In genomic region chr6:113065606-113066005, GRCh38 we compare ENCODE assay signal across 15 cellular contexts.
A peak's percentile ranks its signal among the peaks of the same experiment; 100 is the strongest.
DNase-seq lines count a peak whose midpoint lies in the region; ATAC-seq, FAIRE-seq and TF ChIP-seq lines count a peak whose summit lies in the region.
"Had no signal": no experiment of that assay in that cellular context is flagged by ENCODE, and none has a peak within 500 bp of the region (broad histone marks: within the 10 kb centered on the region; RNA-seq: fewer than 3 reads in every experiment).

No MANE protein-coding gene starts in this region.

- FAIRE-seq in H54 (lab: Jason Lieb, UNC) = peak; percentile 71
- FAIRE-seq in astrocyte (lab: Jason Lieb, UNC) = peak; percentile 20

- no peaks in the 10 kb centered on the region for H3K27me3 ChIP-seq in astrocyte (ENCODE audit: insufficient read depth, low read length)
- H3K27me3 ChIP-seq: vagina had no signal

- H3K27me3 Mint-ChIP-seq in astrocyte (ENCODE audit: low read depth, unreplicated experiment) = no peaks in the 10 kb centered on the region
- no peaks in the 10 kb centered on the region for H3K27me3 Mint-ChIP-seq in mesothelial cell of epicardium (ENCODE audit: low read depth)
- no peaks in the 10 kb centered on the region for H3K27me3 Mint-ChIP-seq in activated CD4-positive, alpha-beta T cell treated with anti-CD3 and anti-CD28 coated beads, Interleukin-2, amount 10 ng/mL, durations not matched to agents 24 days and 14 days
- H3K27me3 Mint-ChIP-seq: activated CD4-positive, alpha-beta T cell treated with anti-CD3 and anti-CD28 coated beads, Interleukin-2, amount 10 ng/mL, durations not matched to agents 7 days and 5 days had no signal

- no peak for TF ChIP-seq POLR2A in H54 (IDR thresholded peaks at IDR 0.05; ENCODE audit: low read depth, low read length)

- H3K4me1 Mint-ChIP-seq in astrocyte (ENCODE audit: low read depth, unreplicated experiment) (peaks cover 26% of the 10 kb centered on the region), mesothelial cell of epicardium (peaks cover 20% of the 10 kb centered on the region)
- H3K4me1 Mint-ChIP-seq in activated CD4-positive, alpha-beta T cell treated with anti-CD3 and anti-CD28 coated beads, Interleukin-2, amount 10 ng/mL, durations not matched to agents 24 days and 14 days = no peaks in the 10 kb centered on the region
- H3K4me1 Mint-ChIP-seq: activated CD4-positive, alpha-beta T cell treated with anti-CD3 and anti-CD28 coated beads, Interleukin-2, amount 10 ng/mL, durations not matched to agents 7 days and 5 days had no signal

- H3K4me3 Mint-ChIP-seq in astrocyte (ENCODE audit: unreplicated experiment) = no peak overlapping the region
- H3K4me3 Mint-ChIP-seq in mesothelial cell of epicardium = no peak overlapping the region
- no peak overlapping the region for H3K4me3 Mint-ChIP-seq in activated CD4-positive, alpha-beta T cell treated with anti-CD3 and anti-CD28 coated beads, Interleukin-2, amount 10 ng/mL, durations not matched to agents 24 days and 14 days
- H3K4me3 Mint-ChIP-seq: activated CD4-positive, alpha-beta T cell treated with anti-CD3 and anti-CD28 coated beads, Interleukin-2, amount 10 ng/mL, durations not matched to agents 7 days and 5 days; CD8-positive, alpha-beta T cell had no signal

- H3K9me3 ChIP-seq in astrocyte (ENCODE audit: insufficient read depth, low read depth, low read length) = no peaks in the 10 kb centered on the region
- H3K9me3 ChIP-seq: mucosa of descending colon, vagina had no signal

- TF ChIP-seq CTCF in astrocyte (IDR thresholded peaks at IDR 0.05; ENCODE audit: insufficient read depth, low read depth, low read length) (no peak), mesothelial cell of epicardium (IDR thresholded peaks at IDR 0.05; ENCODE audit: unreplicated experiment) (no peak)

- H3K4me2 ChIP-seq in astrocyte (ENCODE audit: low read length) = peak overlapping the region; percentile 34

- peak; percentile 57 to 76 for ATAC-seq in left cardiac atrium
- ATAC-seq in GM18861 (IDR thresholded peaks at IDR 0.05; ENCODE audit: unreplicated experiment) = no peak
- ATAC-seq: CD8-positive, alpha-beta T cell; mucosa of descending colon had no signal

- peaks cover 3% of the 10 kb centered on the region for H3K36me3 Mint-ChIP-seq in astrocyte (ENCODE audit: low read depth, unreplicated experiment)
- no peaks in the 10 kb centered on the region for H3K36me3 Mint-ChIP-seq in mesothelial cell of epicardium
- H3K36me3 Mint-ChIP-seq in activated CD4-positive, alpha-beta T cell treated with anti-CD3 and anti-CD28 coated beads, Interleukin-2, amount 10 ng/mL, durations not matched to agents 24 days and 14 days (ENCODE audit: low read depth) = no peaks in the 10 kb centered on the region
- H3K36me3 Mint-ChIP-seq: CD8-positive, alpha-beta T cell had no signal

- intact Hi-C loops in left cardiac atrium (cut with DNase I) = no loop called here
- intact Hi-C loops in activated CD4-positive, alpha-beta T cell treated with anti-CD3 and anti-CD28 coated beads, Interleukin-2, amount 10 ng/mL, durations not matched to agents 24 days and 14 days (cut with micrococcal nuclease) = no loop called here

- DNase-seq in H54 (ENCODE audit: insufficient read length, low spot score) (no peak), astrocyte (ENCODE audit: low read depth) (peak; percentile 74), left cardiac atrium (no peak), renal cortical epithelial cell (ENCODE audit: low read depth) (peak; percentile 63), mesothelial cell of epicardium (ENCODE audit: low spot score in 2 of 2, unreplicated experiment in 2 of 2) (no peak), activated gamma-delta T cell (lab: John Stamatoyannopoulos, UW) (no peak)
- DNase-seq in activated CD4-positive, alpha-beta T cell treated with anti-CD3 and anti-CD28 coated beads, Interleukin-2, amount 10 ng/mL, durations not matched to agents 24 days and 14 days = no peak
- DNase-seq: activated CD4-positive, alpha-beta T cell treated with anti-CD3 and anti-CD28 coated beads, Interleukin-2, amount 10 ng/mL, durations not matched to agents 7 days and 5 days; activated effector memory CD4-positive, alpha-beta T cell treated with anti-CD3 and anti-CD28 coated beads, Interleukin-2, amount 50 U/mL, for 16 hours; CD8-positive, alpha-beta T cell; mucosa of descending colon; NCI-H510A had no signal

- H3K27ac Mint-ChIP-seq in astrocyte (ENCODE audit: unreplicated experiment) (peak overlapping the region; percentile 64), mesothelial cell of epicardium (no peak overlapping the region)
- no peak overlapping the region for H3K27ac Mint-ChIP-seq in activated CD4-positive, alpha-beta T cell treated with anti-CD3 and anti-CD28 coated beads, Interleukin-2, amount 10 ng/mL, durations not matched to agents 24 days and 14 days
- H3K27ac Mint-ChIP-seq: activated CD4-positive, alpha-beta T cell treated with anti-CD3 and anti-CD28 coated beads, Interleukin-2, amount 10 ng/mL, durations not matched to agents 7 days and 5 days; CD8-positive, alpha-beta T cell had no signal

- peak overlapping the region; percentile 48 for H2AFZ ChIP-seq in astrocyte (ENCODE audit: low read depth, low read length)

- H3K9ac ChIP-seq in astrocyte (ENCODE audit: low read length) = no peak overlapping the region

- H3K36me3 ChIP-seq in astrocyte (ENCODE audit: insufficient read depth, low read length) = no peaks in the 10 kb centered on the region
- H3K36me3 ChIP-seq: vagina had no signal

- H3K4me1 ChIP-seq in astrocyte (ENCODE audit: insufficient read depth, low read length) = peaks cover 28% of the 10 kb centered on the region
- H3K4me1 ChIP-seq: vagina had no signal

- peaks cover 10% of the 10 kb centered on the region for H3K9me3 Mint-ChIP-seq in astrocyte (ENCODE audit: unreplicated experiment)
- peaks cover 8% of the 10 kb centered on the region for H3K9me3 Mint-ChIP-seq in mesothelial cell of epicardium
- no peaks in the 10 kb centered on the region for H3K9me3 Mint-ChIP-seq in activated CD4-positive, alpha-beta T cell treated with anti-CD3 and anti-CD28 coated beads, Interleukin-2, amount 10 ng/mL, durations not matched to agents 24 days and 14 days
- H3K9me3 Mint-ChIP-seq: activated CD4-positive, alpha-beta T cell treated with anti-CD3 and anti-CD28 coated beads, Interleukin-2, amount 10 ng/mL, durations not matched to agents 7 days and 5 days had no signal

- H3K4me3 ChIP-seq in astrocyte (ENCODE audit: insufficient read depth, low read depth, low read length) = no peak overlapping the region
- H3K4me3 ChIP-seq: mucosa of descending colon, vagina had no signal

- H3K27ac ChIP-seq in astrocyte (ENCODE audit: low read depth, low read length) = peak overlapping the region; percentile 0
- H3K27ac ChIP-seq: HL-60, vagina had no signal

- no peaks in the 10 kb centered on the region for H4K20me1 ChIP-seq in astrocyte (ENCODE audit: insufficient read depth, low read length)

- no peaks in the 10 kb centered on the region for H3K79me2 ChIP-seq in astrocyte (ENCODE audit: insufficient read depth, low read length)

Comparison
In these comparisons a context has a peak if more than half of its experiments do, and no peak if none do; other contexts are left out.
1. DNase-seq: peak in astrocyte (single experiment) and renal cortical epithelial cell (single experiment); none in H54 (single experiment), left cardiac atrium (single experiment), mesothelial cell of epicardium (0 of 2), activated CD4-positive, alpha-beta T cell treated with anti-CD3 and anti-CD28 coated beads, Interleukin-2, amount 10 ng/mL, durations not matched to agents 24 days and 14 days (single experiment) and activated gamma-delta T cell (single experiment).